ENCODE assay signal across 8 cellular contexts in genomic region chr11:65499713-65500261, GRCh38. TPM values are rescaled to one million over a fixed set of nuclear protein-coding genes. Genes with fewer than 3 reads are reported as not detected.
DNase-seq lines count a peak whose midpoint lies in the region; ATAC-seq and TF ChIP-seq lines count a peak whose summit lies in the region.

No MANE protein-coding gene starts in this region.

- peaks cover 45% of the 10 kb centered on the region for H3K36me3 ChIP-seq in left ventricle myocardium inferior
- peaks cover 4 to 8% of the 10 kb centered on the region in 2 donors for H3K36me3 ChIP-seq in body of pancreas (replicated peaks in 1 of 2; ENCODE audit: insufficient read depth in 1 of 2, low read depth in 2 of 2)
- H3K36me3 ChIP-seq in mesendoderm (ENCODE audit: control insufficient read depth, insufficient read depth, low read length): peaks cover 11% of the 10 kb centered on the region
- H3K36me3 ChIP-seq in aorta (ENCODE audit: control insufficient read depth in 1 of 2, insufficient read depth in 2 of 2, low read length in 1 of 2): peaks cover 7 to 8% of the 10 kb centered on the region in 2 donors

- no peak overlapping the region for H2BK15ac ChIP-seq in mesendoderm (replicated peaks; ENCODE audit: low read depth)

- H3K79me2 ChIP-seq in mesendoderm (ENCODE audit: control insufficient read depth, insufficient read depth, low read length): peaks cover 51% of the 10 kb centered on the region

- no peak overlapping the region for H2BK5ac ChIP-seq in mesendoderm (ENCODE audit: low read length)

- peak overlapping the region; percentile 89 for H3K4me3 ChIP-seq in left ventricle myocardium inferior
- H3K4me3 ChIP-seq in body of pancreas: peak overlapping the region; percentile 52 to 68
- peak overlapping the region; percentile 94 for H3K4me3 ChIP-seq in mesendoderm (ENCODE audit: low read length)
- H3K4me3 ChIP-seq in aorta (ENCODE audit: low read length in 2 of 2): peak overlapping the region; percentile 95 to 100

- no peak overlapping the region for H3K4ac ChIP-seq in mesendoderm (ENCODE audit: low read depth, low read length)

- H3K9me3 Mint-ChIP-seq in nephron progenitor cell: no peaks in the 10 kb centered on the region
- no peaks in the 10 kb centered on the region for H3K9me3 Mint-ChIP-seq in stimulated activated naive CD8-positive, alpha-beta T cell treated with anti-CD3 and anti-CD28 coated beads, Interleukin-15, amount 100 ng/mL, for 72 hours
- no peaks in the 10 kb centered on the region for H3K9me3 Mint-ChIP-seq in activated naive CD8-positive, alpha-beta T cell treated with anti-CD3 and anti-CD28 coated beads, Interleukin-2, amount 50 U/mL, for 24 hours

- H3K23ac ChIP-seq in mesendoderm (ENCODE audit: low read length): no peak overlapping the region

- no peaks in the 10 kb centered on the region for H3K36me3 Mint-ChIP-seq in nephron progenitor cell (ENCODE audit: low read depth)
- no peaks in the 10 kb centered on the region for H3K36me3 Mint-ChIP-seq in activated naive CD8-positive, alpha-beta T cell treated with anti-CD3 and anti-CD28 coated beads, Interleukin-2, amount 50 U/mL, for 24 hours (ENCODE audit: low read depth)

- peak overlapping the region; percentile 90 for H3K56ac ChIP-seq in mesendoderm (ENCODE audit: low read length)

- ATAC-seq in left cardiac atrium: no peak
- ATAC-seq in body of pancreas: no peak
- no peak for ATAC-seq in aorta (ENCODE audit: low FRiP score)
- no peak for ATAC-seq in stimulated activated naive CD8-positive, alpha-beta T cell treated with anti-CD3 and anti-CD28 coated beads, Interleukin-15, amount 100 ng/mL, for 72 hours
- no peak for ATAC-seq in activated naive CD8-positive, alpha-beta T cell treated with anti-CD3 and anti-CD28 coated beads, Interleukin-2, amount 50 U/mL, for 24 hours

- DNase-seq in left ventricle myocardium inferior: no peak
- no peak for DNase-seq in left cardiac atrium
- DNase-seq in body of pancreas: no peak
- no peak for DNase-seq in mesendoderm
- no peak for DNase-seq in aorta
- DNase-seq in nephron progenitor cell: no peak
- no peak for DNase-seq in stimulated activated naive CD8-positive, alpha-beta T cell treated with anti-CD3 and anti-CD28 coated beads, Interleukin-15, amount 100 ng/mL, for 72 hours
- DNase-seq in activated naive CD8-positive, alpha-beta T cell treated with anti-CD3 and anti-CD28 coated beads, Interleukin-2, amount 50 U/mL, for 24 hours: no peak

- TF ChIP-seq CTCF in left ventricle myocardium inferior (IDR thresholded peaks at IDR 0.05; ENCODE audit: borderline replicate concordance) (no peak), body of pancreas (IDR thresholded peaks at IDR 0.05) (no peak), nephron progenitor cell (IDR thresholded peaks at IDR 0.05) (no peak)

- H3K27me3 ChIP-seq in left ventricle myocardium inferior (ENCODE audit: low read depth) (no peaks in the 10 kb centered on the region), body of pancreas (no peaks in the 10 kb centered on the region), mesendoderm (ENCODE audit: insufficient read depth, low read length, poor library complexity) (no peaks in the 10 kb centered on the region), aorta (ENCODE audit: control insufficient read depth in 1 of 2, insufficient read depth in 2 of 2, low read length in 1 of 2) (peaks cover 0 to 2% of the 10 kb centered on the region in 2 donors)

- H3K79me1 ChIP-seq in mesendoderm (ENCODE audit: low read length): peaks cover 5% of the 10 kb centered on the region

- no peak overlapping the region for H3K4me2 ChIP-seq in mesendoderm (ENCODE audit: low read length)

- H3K9ac ChIP-seq in mesendoderm (ENCODE audit: low read length): peak overlapping the region; percentile 99

- no peak overlapping the region for H3K27ac Mint-ChIP-seq in nephron progenitor cell
- no peak overlapping the region for H3K27ac Mint-ChIP-seq in stimulated activated naive CD8-positive, alpha-beta T cell treated with anti-CD3 and anti-CD28 coated beads, Interleukin-15, amount 100 ng/mL, for 72 hours
- H3K27ac Mint-ChIP-seq in activated naive CD8-positive, alpha-beta T cell treated with anti-CD3 and anti-CD28 coated beads, Interleukin-2, amount 50 U/mL, for 24 hours: no peak overlapping the region

- intact Hi-C loops in left ventricle myocardium inferior (cut with micrococcal nuclease) (loop anchor here (5.0 kb wide), 1 partner anchor 77 kb away; the partner anchor contains the start of gene NEAT1), left cardiac atrium (cut with DNase I) (no loop called here), body of pancreas (cut with DNase I) (no loop called here), aorta (cut with DNase I) (no loop called here)

- no peak overlapping the region for H3K4me3 Mint-ChIP-seq in nephron progenitor cell
- H3K4me3 Mint-ChIP-seq in stimulated activated naive CD8-positive, alpha-beta T cell treated with anti-CD3 and anti-CD28 coated beads, Interleukin-15, amount 100 ng/mL, for 72 hours: no peak overlapping the region
- no peak overlapping the region for H3K4me3 Mint-ChIP-seq in activated naive CD8-positive, alpha-beta T cell treated with anti-CD3 and anti-CD28 coated beads, Interleukin-2, amount 50 U/mL, for 24 hours

- H3K27ac ChIP-seq in left ventricle myocardium inferior (replicated peaks): peak overlapping the region; percentile 99
- peak overlapping the region; percentile 68 to 99 (median 98) for H3K27ac ChIP-seq in body of pancreas
- no peak overlapping the region for H3K27ac ChIP-seq in mesendoderm (ENCODE audit: low read depth, low read length)
- peak overlapping the region in 1 of 2 donors; percentile 90 for H3K27ac ChIP-seq in aorta (ENCODE audit: low read depth in 1 of 2, low read length in 2 of 2)

- H3K18ac ChIP-seq in mesendoderm (ENCODE audit: low read length): no peak overlapping the region

- no peak for TF ChIP-seq POLR2A in body of pancreas (IDR thresholded peaks at IDR 0.05)

- peaks cover 34% of the 10 kb centered on the region for H3K4me1 Mint-ChIP-seq in nephron progenitor cell
- H3K4me1 Mint-ChIP-seq in stimulated activated naive CD8-positive, alpha-beta T cell treated with anti-CD3 and anti-CD28 coated beads, Interleukin-15, amount 100 ng/mL, for 72 hours: peaks cover 34% of the 10 kb centered on the region
- peaks cover 37% of the 10 kb centered on the region for H3K4me1 Mint-ChIP-seq in activated naive CD8-positive, alpha-beta T cell treated with anti-CD3 and anti-CD28 coated beads, Interleukin-2, amount 50 U/mL, for 24 hours

- WGBS in body of pancreas, 2 donors: 0% methylated on average over 1 of the region's 1 CpG
- no CpG with 5 or more reads among the region's 1 CpG for WGBS in mesendoderm (ENCODE audit: extremely low coverage, insufficient coverage, low lambda C conversion rate)
- WGBS in aorta, 2 donors: 0% methylated on average over 1 of the region's 1 CpG

- no peak overlapping the region for H2BK120ac ChIP-seq in mesendoderm (ENCODE audit: low read depth, low read length)

- H4K5ac ChIP-seq in mesendoderm (ENCODE audit: low read length): no peak overlapping the region

- H3K4me1 ChIP-seq in left ventricle myocardium inferior (peaks cover 71% of the 10 kb centered on the region), body of pancreas (peaks cover 28% of the 10 kb centered on the region), mesendoderm (ENCODE audit: control insufficient read depth, low read depth, low read length) (peaks cover 9% of the 10 kb centered on the region), aorta (ENCODE audit: control insufficient read depth in 1 of 2, insufficient read depth in 2 of 2, low read length in 2 of 2) (no peaks in the 10 kb centered on the region)

- H3K27me3 Mint-ChIP-seq in nephron progenitor cell (ENCODE audit: low read depth, poor library complexity): peaks cover 11% of the 10 kb centered on the region
- H3K27me3 Mint-ChIP-seq in stimulated activated naive CD8-positive, alpha-beta T cell treated with anti-CD3 and anti-CD28 coated beads, Interleukin-15, amount 100 ng/mL, for 72 hours: no peaks in the 10 kb centered on the region
- no peaks in the 10 kb centered on the region for H3K27me3 Mint-ChIP-seq in activated naive CD8-positive, alpha-beta T cell treated with anti-CD3 and anti-CD28 coated beads, Interleukin-2, amount 50 U/mL, for 24 hours

- no peak overlapping the region for H4K8ac ChIP-seq in mesendoderm (ENCODE audit: low read depth, low read length)

- H3K9me3 ChIP-seq in left ventricle myocardium inferior (replicated peaks) (no peaks in the 10 kb centered on the region), body of pancreas (no peaks in the 10 kb centered on the region), aorta (ENCODE audit: control insufficient read depth, low read length) (no peaks in the 10 kb centered on the region)

- no peak overlapping the region for H2AK5ac ChIP-seq in mesendoderm (ENCODE audit: low read length)

RNA-seq across cellular contexts. Expression of gene MALAT1, which starts 0.9 kb away (rescaled TPM):
- total RNA-seq in left ventricle myocardium inferior: 6,576 TPM
- 1,000 to 10,000 TPM; 4,098 to 7,342 TPM for total RNA-seq in left cardiac atrium
- over 10,000 TPM; 10,129 to 14,092 TPM for total RNA-seq in body of pancreas
- polyA plus RNA-seq in mesendoderm (2013, experiment 1 of 2): 112 TPM
- polyA plus RNA-seq in mesendoderm (2013, experiment 2 of 2): 116 TPM
- over 10,000 TPM; 16,103 to 18,225 TPM for total RNA-seq in aorta
- polyA plus RNA-seq in aorta: 100 to 1,000 TPM; 228 to 370 TPM

RNA-seq across cellular contexts. Expression of gene SCYL1, which starts 25.1 kb away (rescaled TPM):
- 60.2 TPM for total RNA-seq in left ventricle myocardium inferior
- 10 to 100 TPM; 51.5 to 67.3 TPM for total RNA-seq in left cardiac atrium
- total RNA-seq in body of pancreas: 10 to 100 TPM; 55.0 to 62.3 TPM
- polyA plus RNA-seq in mesendoderm (2013, experiment 1 of 2): 50.0 TPM
- polyA plus RNA-seq in mesendoderm (2013, experiment 2 of 2): 51.8 TPM
- 10 to 100 TPM; 74.0 to 74.4 TPM for total RNA-seq in aorta
- 10 to 100 TPM; 31.3 to 98.9 TPM for polyA plus RNA-seq in aorta

RNA-seq across cellular contexts. Expression of gene LTBP3, which starts 58.4 kb away (rescaled TPM):
- total RNA-seq in left ventricle myocardium inferior: 80.3 TPM
- total RNA-seq in left cardiac atrium: 10 to 100 TPM; 85.6 to 96.2 TPM
- 100 to 1,000 TPM; 131 to 330 TPM for total RNA-seq in body of pancreas
- polyA plus RNA-seq in mesendoderm (2013, experiment 1 of 2): 4.6 TPM
- polyA plus RNA-seq in mesendoderm (2013, experiment 2 of 2): 3.8 TPM
- total RNA-seq in aorta: 100 to 1,000 TPM; 280 to 473 TPM
- polyA plus RNA-seq in aorta: 100 to 1,000 TPM in 1 of 2 donors, 10 to 100 TPM in 1; 40.1 to 467 TPM
